ENCODE assay signal across 9 cellular contexts in the genomic region with DNA sequence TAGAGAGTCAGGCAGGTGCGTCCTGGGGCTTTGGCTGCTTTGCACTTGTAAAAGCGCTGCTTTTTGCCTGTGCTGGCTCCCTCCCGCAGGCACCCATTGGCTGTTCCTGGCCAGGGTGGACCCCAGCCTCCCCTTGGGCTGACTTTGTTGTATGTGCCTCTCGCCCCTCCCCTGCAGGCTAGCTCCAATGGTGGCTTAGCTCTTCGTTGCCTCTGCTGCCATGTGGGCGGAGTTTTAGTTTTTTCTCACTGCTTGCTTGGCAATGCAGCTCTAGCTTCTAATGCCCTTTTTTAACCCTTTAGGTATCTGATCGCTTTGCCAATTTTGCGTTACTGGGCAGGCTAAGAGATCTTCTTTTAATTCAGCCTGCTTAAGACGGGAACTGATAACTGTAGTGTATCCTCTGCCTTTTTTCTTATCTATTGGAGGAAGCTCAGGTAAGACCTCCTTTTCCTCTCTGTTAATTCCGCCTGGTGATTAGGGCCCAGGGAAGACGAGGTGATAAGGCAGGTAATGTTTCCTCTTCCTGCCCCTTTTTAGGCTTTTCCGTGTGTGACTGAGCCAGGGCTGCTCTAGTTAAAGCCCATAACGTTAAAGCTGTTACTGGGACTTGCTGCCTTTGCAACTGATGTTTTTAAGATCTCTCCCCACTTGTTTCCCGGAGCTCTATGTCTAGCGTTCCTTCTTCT.
DNase-seq lines count a peak whose midpoint lies in the region; ATAC-seq, FAIRE-seq and TF ChIP-seq lines count a peak whose summit lies in the region.
"Had no signal": no experiment of that assay in that cellular context is flagged by ENCODE, and none has a peak within 500 bp of the region (broad histone marks: within the 10 kb centered on the region; RNA-seq: fewer than 3 reads in every experiment).

No MANE protein-coding gene starts in this region.

- H3K4me2 ChIP-seq in Loucy (ENCODE audit: low read depth, low read length, poor library complexity, severe bottlenecking) = peak overlapping the region; percentile 38

- TF ChIP-seq CTCF in Loucy (conservative IDR thresholded peaks at IDR 0.05; ENCODE audit: low read length) (no peak), D721Med (IDR thresholded peaks at IDR 0.05; ENCODE audit: insufficient read depth, missing control alignments) (no peak)

- H3K4me3 ChIP-seq in Loucy (ENCODE audit: low read length, poor library complexity, severe bottlenecking) = no peak overlapping the region
- peak overlapping the region; percentile 10 for H3K4me3 ChIP-seq in mucosa of stomach (ENCODE audit: low read length)

- H3K27me3 ChIP-seq in Loucy (ENCODE audit: insufficient read depth, low read length, poor library complexity, severe bottlenecking) (no peaks in the 10 kb centered on the region), mucosa of stomach (ENCODE audit: control insufficient read depth, insufficient read depth, low read length) (no peaks in the 10 kb centered on the region)

- H4K20me1 ChIP-seq in Loucy (ENCODE audit: insufficient read depth, low read length, poor library complexity, severe bottlenecking) = no peaks in the 10 kb centered on the region

- no peaks in the 10 kb centered on the region for H3K36me3 ChIP-seq in Loucy (ENCODE audit: insufficient read depth, low read length)
- no peaks in the 10 kb centered on the region for H3K36me3 ChIP-seq in mucosa of stomach (ENCODE audit: control insufficient read depth, insufficient read depth, low read length)

- no peaks in the 10 kb centered on the region for H3F3A ChIP-seq in Loucy (ENCODE audit: low read depth)

- H2AFZ ChIP-seq in Loucy (ENCODE audit: low read length) = peak overlapping the region; percentile 41; the same call in 1 of the 2 replicates

- no peaks in the 10 kb centered on the region for H3K79me2 ChIP-seq in Loucy (ENCODE audit: insufficient read depth, low read length)

- DNase-seq in COLO668 (lab: John Stamatoyannopoulos, UW; ENCODE audit: unreplicated experiment) = peak; percentile 33
- peak; percentile 80 for DNase-seq in astrocyte of the hippocampus (ENCODE audit: low read depth, low spot score)
- DNase-seq in SKM-1 treated with dmso at 0.1 percent for 144 hours (lab: John Stamatoyannopoulos, UW; ENCODE audit: unreplicated experiment) = no peak
- no peak for DNase-seq in D721Med (ENCODE audit: insufficient read length, low spot score)
- no peak for DNase-seq in RCC 7860 (ENCODE audit: low spot score)

- no peak overlapping the region for H3K9ac ChIP-seq in Loucy (ENCODE audit: low read depth, low read length, poor library complexity, severe bottlenecking)
- no peak overlapping the region for H3K9ac ChIP-seq in mucosa of stomach (ENCODE audit: low read length)

- no peaks in the 10 kb centered on the region for H3K9me2 ChIP-seq in Loucy (replicated peaks; ENCODE audit: low read depth, low read length)

- FAIRE-seq in D721Med (lab: Jason Lieb, UNC) (no peak), RCC 7860 (lab: Jason Lieb, UNC) (no peak)
- FAIRE-seq: bronchial epithelial cell had no signal

- H3K4me1 ChIP-seq in Loucy (ENCODE audit: insufficient read depth, low read length, poor library complexity, severe bottlenecking) (peaks cover 3% of the 10 kb centered on the region), mucosa of stomach (ENCODE audit: control insufficient read depth, insufficient read depth, low read length) (peaks cover 26% of the 10 kb centered on the region)

- no peak for ATAC-seq in GM21423 (IDR thresholded peaks at IDR 0.05; ENCODE audit: unreplicated experiment)

- H3K9me3 ChIP-seq in Loucy (ENCODE audit: insufficient read depth, low read depth, low read length) = no peaks in the 10 kb centered on the region
- H3K9me3 ChIP-seq in mucosa of stomach (ENCODE audit: control insufficient read depth, low read length) = no peaks in the 10 kb centered on the region

Comparison
In these comparisons a context has a peak if more than half of its experiments do, and no peak if none do; other contexts are left out.
1. DNase-seq: peak in COLO668 (single experiment) and astrocyte of the hippocampus (single experiment); none in SKM-1 treated with dmso at 0.1 percent for 144 hours (single experiment), D721Med (single experiment) and RCC 7860 (single experiment).